1 cellular context compared by ENCODE assay signal in the genomic region with DNA sequence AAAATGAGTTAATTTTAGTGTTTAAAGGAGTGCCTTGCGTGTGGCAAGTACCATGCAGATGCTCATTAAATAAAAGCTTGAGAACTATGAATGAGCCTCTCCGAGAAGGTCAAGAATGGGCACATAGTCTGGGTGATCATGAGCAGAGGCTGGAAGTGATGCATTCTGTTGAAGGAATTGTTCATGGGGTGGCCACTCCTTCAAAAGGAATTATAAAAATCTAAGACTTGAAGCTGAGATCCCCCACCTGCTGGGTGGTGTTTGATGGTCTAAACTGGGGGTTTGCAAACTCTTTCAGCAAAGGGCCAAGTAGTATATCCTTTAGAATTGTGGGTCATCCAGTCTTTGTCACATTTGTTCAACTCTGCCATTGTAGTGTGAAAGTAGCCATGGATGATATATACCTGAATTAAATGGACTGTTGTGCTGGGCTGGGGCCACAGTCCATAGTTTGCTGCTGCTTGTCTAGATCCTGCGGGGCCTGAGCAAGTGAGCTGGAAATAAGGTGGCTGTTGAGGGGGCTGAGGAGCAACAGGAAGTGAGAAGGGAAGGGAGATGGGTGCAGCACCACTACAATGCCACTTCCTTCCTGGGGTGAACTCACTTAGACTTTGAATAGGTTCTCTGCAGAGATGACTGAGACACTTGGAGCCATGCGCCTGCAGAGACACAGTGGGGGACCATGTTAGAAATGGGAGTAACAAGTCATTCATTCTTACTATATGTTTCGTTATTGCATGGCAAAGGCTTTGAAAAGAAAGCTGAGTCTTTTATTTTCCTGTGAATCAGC.
TF ChIP-seq lines count a peak whose summit lies in the region.

No MANE protein-coding gene starts in this region.

TF ChIP-seq in endothelial cell of umbilical vein, 7 proteins besides CTCF, POLR2A, EP300 and RAD21 (continued from another document):
- TF ChIP-seq, protein P1, sequence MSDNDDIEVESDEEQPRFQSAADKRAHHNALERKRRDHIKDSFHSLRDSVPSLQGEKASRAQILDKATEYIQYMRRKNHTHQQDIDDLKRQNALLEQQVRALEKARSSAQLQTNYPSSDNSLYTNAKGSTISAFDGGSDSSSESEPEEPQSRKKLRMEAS (IDR thresholded peaks at IDR 0.05; ENCODE audit: insufficient read depth, insufficient read length) = no peak
- TF ChIP-seq MYC (IDR thresholded peaks at IDR 0.05; ENCODE audit: low read depth, low read length) (no peak), FOS (IDR thresholded peaks at IDR 0.05; ENCODE audit: borderline replicate concordance, insufficient read depth, low read length) (no peak), GATA2 (IDR thresholded peaks at IDR 0.05; ENCODE audit: insufficient read depth, insufficient read length, low read depth, low read length) (no peak), EZH2 (IDR thresholded peaks at IDR 0.05; ENCODE audit: borderline replicate concordance, low read depth, low read length, severe bottlenecking) (no peak), JUN (IDR thresholded peaks at IDR 0.05; ENCODE audit: borderline replicate concordance, insufficient read depth, insufficient read length, low read depth) (no peak)
